Comparison of ENCODE assay signal across 18 cellular contexts in genomic region chr7:3381073-3381685, GRCh38.
"Had no signal": no experiment of that assay in that cellular context is flagged by ENCODE, and none has a peak within 500 bp of the region (broad histone marks: within the 10 kb centered on the region; RNA-seq: fewer than 3 reads in every experiment).

No MANE protein-coding gene starts in this region.

- H3K4me1 ChIP-seq: gastrocnemius medialis, heart right ventricle, testis, upper lobe of right lung had no signal

- H3K4me3 ChIP-seq: gastrocnemius medialis, heart right ventricle, sigmoid colon, testis, upper lobe of right lung had no signal

- ATAC-seq: activated CD8-positive, alpha-beta memory T cell treated with anti-CD3 and anti-CD28 coated beads, Interleukin-2, amount 10 ng/mL, durations not matched to agents 7 days and 5 days; gastrocnemius medialis; heart right ventricle; left ventricle myocardium superior; naive thymus-derived CD8-positive, alpha-beta T cell; stimulated activated naive CD8-positive, alpha-beta T cell treated with anti-CD3 and anti-CD28 coated beads, Interleukin-15, amount 100 ng/mL, for 72 hours; upper lobe of right lung had no signal

- DNase-seq: activated CD4-positive, alpha-beta T cell treated with anti-CD3 and anti-CD28 coated beads, Interleukin-2, amount 50 U/mL, for 48 hours; activated CD4-positive, CD25-positive, alpha-beta regulatory T cell treated with anti-CD3 and anti-CD28 coated beads, Interleukin-2, amount 50 U/mL, for 72 hours; activated CD8-positive, alpha-beta memory T cell treated with anti-CD3 and anti-CD28 coated beads, Interleukin-2, amount 10 ng/mL, durations not matched to agents 7 days and 5 days; activated naive CD4-positive, alpha-beta T cell treated with anti-CD3 and anti-CD28 coated beads, Interleukin-2, amount 10 ng/mL, durations not matched to agents 7 days and 5 days; activated T-cell treated with anti-CD3 and anti-CD28 coated beads, Interleukin-2, amount 50 U/mL, for 1 hour; dermis blood vessel endothelial cell; erythroblast; gastrocnemius medialis; heart right ventricle; left ventricle myocardium superior; naive thymus-derived CD8-positive, alpha-beta T cell; sigmoid colon; stimulated activated CD4-positive, alpha-beta T cell treated with anti-CD3 and anti-CD28 coated beads, Interleukin-1b, Interleukin-23, amount 100 ng/mL, for 48 hours; stimulated activated naive CD8-positive, alpha-beta T cell treated with anti-CD3 and anti-CD28 coated beads, Interleukin-15, amount 100 ng/mL, for 72 hours; T-helper 1 cell; T1000; testis; upper lobe of right lung had no signal

- H3K27me3 ChIP-seq: gastrocnemius medialis, heart right ventricle, sigmoid colon, testis, upper lobe of right lung had no signal

- H3K36me3 ChIP-seq: gastrocnemius medialis, heart right ventricle, sigmoid colon, upper lobe of right lung had no signal

- H3K27ac ChIP-seq: gastrocnemius medialis, heart right ventricle, sigmoid colon, testis, upper lobe of right lung had no signal

- H3K9me3 ChIP-seq: gastrocnemius medialis, heart right ventricle, sigmoid colon, testis, upper lobe of right lung had no signal
